ENCODE assay signal across 16 cellular contexts in the genomic region with DNA sequence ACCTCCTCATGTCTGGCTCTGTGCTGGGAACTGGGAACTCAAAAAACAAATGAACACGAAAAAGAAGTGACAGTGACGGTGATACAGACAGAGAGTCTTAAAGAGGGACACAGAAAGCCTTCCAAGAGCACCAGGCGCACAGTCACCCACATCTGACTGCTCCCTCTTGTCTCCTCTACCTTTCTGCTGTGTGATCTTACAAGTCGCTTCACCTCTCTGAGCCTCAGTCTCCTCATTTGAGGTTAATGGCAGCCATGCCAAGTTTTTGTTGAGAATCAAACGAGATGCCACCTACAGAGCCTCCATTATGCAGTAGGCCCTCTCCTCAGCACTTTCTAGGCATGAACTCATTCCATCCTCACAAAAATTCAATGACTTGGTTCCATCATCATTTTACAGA. TPM values are rescaled to one million over a fixed set of nuclear protein-coding genes. Genes with fewer than 3 reads are reported as not detected.
DNase-seq lines count a peak whose midpoint lies in the region; ATAC-seq, FAIRE-seq and TF ChIP-seq lines count a peak whose summit lies in the region.
"Had no signal": no experiment of that assay in that cellular context is flagged by ENCODE, and none has a peak within 500 bp of the region (broad histone marks: within the 10 kb centered on the region; RNA-seq: fewer than 3 reads in every experiment).

No MANE protein-coding gene starts in this region.

- H3K4me3 ChIP-seq in left ventricle myocardium inferior (peak overlapping the region; percentile 78), skeletal muscle tissue (ENCODE audit: low read length in 3 of 3) (peak overlapping the region; percentile 59 to 77 (median 69))

- no peaks in the 10 kb centered on the region for H3K9me3 ChIP-seq in left ventricle myocardium inferior (replicated peaks)
- H3K9me3 ChIP-seq in skeletal muscle tissue (ENCODE audit: control insufficient read depth in 3 of 3, low read length in 3 of 3): no peaks in the 10 kb centered on the region
- H3K9me3 ChIP-seq: SK-N-SH had no signal

- peak overlapping the region; percentile 94 for H3K27ac ChIP-seq in left ventricle myocardium inferior (replicated peaks)
- peak overlapping the region; percentile 83 for H3K27ac ChIP-seq in skeletal muscle tissue (ENCODE audit: low read depth, low read length)

- no peak for ATAC-seq in GM18511 (IDR thresholded peaks at IDR 0.05; ENCODE audit: unreplicated experiment)

- H3K9me3 Mint-ChIP-seq in activated naive CD8-positive, alpha-beta T cell treated with anti-CD3 and anti-CD28 coated beads for 36 hours: no peaks in the 10 kb centered on the region

- peaks cover 43% of the 10 kb centered on the region for H3K4me1 Mint-ChIP-seq in activated naive CD8-positive, alpha-beta T cell treated with anti-CD3 and anti-CD28 coated beads for 36 hours

- H3K4me1 ChIP-seq in left ventricle myocardium inferior (peaks cover 89% of the 10 kb centered on the region), skeletal muscle tissue (ENCODE audit: control insufficient read depth in 3 of 3, insufficient read depth in 3 of 3, low read length in 3 of 3) (peaks cover 33 to 47% (median 37%) of the 10 kb centered on the region in 3 donors)

- DNase-seq in D721Med (ENCODE audit: insufficient read length, low spot score) (peak; percentile 5), left ventricle myocardium inferior (no peak), COLO829 (ENCODE audit: low spot score) (no peak), foreskin melanocyte (no peak)
- DNase-seq in activated naive CD8-positive, alpha-beta T cell treated with anti-CD3 and anti-CD28 coated beads for 36 hours: no peak
- no peak for DNase-seq in stimulated activated CD4-positive, alpha-beta T cell treated with anti-CD3 and anti-CD28 coated beads, Interleukin-2, amount 100 ng/mL, for 24 hours
- DNase-seq: activated CD4-positive, CD25-positive, alpha-beta regulatory T cell; activated T-cell treated with anti-CD3 and anti-CD28 coated beads, Interleukin-2, amount 50 U/mL, for 1 hour; GF-D8; HCEC 1CT; mammary epithelial cell; NCI-H2029 treated with DMSO at 0.1 percent for 48 hours; SK-N-SH had no signal

- peak overlapping the region; percentile 36 for H3K4me3 Mint-ChIP-seq in activated naive CD8-positive, alpha-beta T cell treated with anti-CD3 and anti-CD28 coated beads for 36 hours
- H3K4me3 Mint-ChIP-seq: brain had no signal

- H3K36me3 ChIP-seq in left ventricle myocardium inferior (peaks cover 16% of the 10 kb centered on the region), skeletal muscle tissue (ENCODE audit: control insufficient read depth in 3 of 3, insufficient read depth in 3 of 3, low read length in 3 of 3) (peaks cover 2 to 12% (median 4%) of the 10 kb centered on the region in 3 donors)

- H3K27me3 ChIP-seq in left ventricle myocardium inferior (ENCODE audit: low read depth) (no peaks in the 10 kb centered on the region), skeletal muscle tissue (ENCODE audit: control insufficient read depth in 3 of 3, insufficient read depth in 3 of 3, low read length in 3 of 3) (peaks cover 21 to 29% (median 27%) of the 10 kb centered on the region in 3 donors)

- H3K36me3 Mint-ChIP-seq in activated naive CD8-positive, alpha-beta T cell treated with anti-CD3 and anti-CD28 coated beads for 36 hours: peaks cover 9% of the 10 kb centered on the region
- H3K36me3 Mint-ChIP-seq: brain had no signal

- intact Hi-C loops in left ventricle myocardium inferior (cut with micrococcal nuclease): no loop called here

- FAIRE-seq in D721Med (lab: Jason Lieb, UNC): no peak

- TF ChIP-seq CTCF in D721Med (IDR thresholded peaks at IDR 0.05; ENCODE audit: insufficient read depth, missing control alignments): no peak
- TF ChIP-seq CTCF in left ventricle myocardium inferior (IDR thresholded peaks at IDR 0.05; ENCODE audit: borderline replicate concordance): no peak

- peak overlapping the region; percentile 1 for H3K27ac Mint-ChIP-seq in activated naive CD8-positive, alpha-beta T cell treated with anti-CD3 and anti-CD28 coated beads for 36 hours

- peaks cover 21% of the 10 kb centered on the region for H3K27me3 Mint-ChIP-seq in activated naive CD8-positive, alpha-beta T cell treated with anti-CD3 and anti-CD28 coated beads for 36 hours

- H3K9ac ChIP-seq in skeletal muscle tissue (ENCODE audit: low read depth in 1 of 3, low read length in 3 of 3): peak overlapping the region in 2 of 3 donors; percentile 55 to 79
- H3K9ac ChIP-seq: SK-N-SH had no signal

RNA-seq across cellular contexts. Expression of gene LRRC32, which starts 3.7 kb away (rescaled TPM):
- total RNA-seq in activated naive CD8-positive, alpha-beta T cell treated with anti-CD3 and anti-CD28 coated beads for 36 hours: 10 to 100 TPM; 11.5 to 12.1 TPM
- total RNA-seq in left ventricle myocardium inferior (35.1 TPM), skeletal muscle tissue (6.3 TPM)
